Comparison of ENCODE assay signal across 3 cellular contexts in genomic region chr1:52253421-52253820, GRCh38.
TF ChIP-seq lines count a peak whose summit lies in the region.

No MANE protein-coding gene starts in this region.

TF ChIP-seq in SK-N-SH, 30 proteins besides CTCF, POLR2A, EP300 and RAD21 (continued from another document):
- TF ChIP-seq, protein P1, sequence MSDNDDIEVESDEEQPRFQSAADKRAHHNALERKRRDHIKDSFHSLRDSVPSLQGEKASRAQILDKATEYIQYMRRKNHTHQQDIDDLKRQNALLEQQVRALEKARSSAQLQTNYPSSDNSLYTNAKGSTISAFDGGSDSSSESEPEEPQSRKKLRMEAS (IDR thresholded peaks at IDR 0.05; ENCODE audit: low read depth), result no peak

TF ChIP-seq in HEK293, 187 proteins besides CTCF, POLR2A, EP300 and RAD21 (continued from another document):
- TF ChIP-seq ZNF280D (tag by site-specific recombination; IDR thresholded peaks at IDR 0.05) (no peak), KLF10 (tag by site-specific recombination; IDR thresholded peaks at IDR 0.05) (peak; percentile 53; the same call in 1 of the 2 replicates), GLIS1 (tag by site-specific recombination; IDR thresholded peaks at IDR 0.05) (0 out of 2 replicates have a peak, but pooled peaks have one; percentile 18), SCRT1 (tag by site-specific recombination; IDR thresholded peaks at IDR 0.05; ENCODE audit: borderline replicate concordance) (no peak), ZFP37 (tag by site-specific recombination; IDR thresholded peaks at IDR 0.05) (no peak), ZBTB17 (tag by site-specific recombination; IDR thresholded peaks at IDR 0.05) (peak; percentile 15; the same call in 1 of the 2 replicates), ZNF184 (tag by site-specific recombination; IDR thresholded peaks at IDR 0.05) (peak; percentile 34; the same call in 1 of the 2 replicates)
TF ChIP-seq in HEK293: peak in this region for 5.

TF ChIP-seq in K562, 482 proteins besides CTCF, POLR2A, EP300 and RAD21 (continued from another document):
- no peak for TF ChIP-seq ARID1B (IDR thresholded peaks at IDR 0.05)
- no peak for TF ChIP-seq SMC3 (conservative IDR thresholded peaks at IDR 0.05; ENCODE audit: insufficient read depth, low read depth, low read length)
- no peak for TF ChIP-seq ZNF609 (CRISPR knock-in tag; IDR thresholded peaks at IDR 0.05; ENCODE audit: borderline replicate concordance)
- no peak for TF ChIP-seq GABPB1 (CRISPR knock-in tag; IDR thresholded peaks at IDR 0.05)
- TF ChIP-seq, protein P2, sequence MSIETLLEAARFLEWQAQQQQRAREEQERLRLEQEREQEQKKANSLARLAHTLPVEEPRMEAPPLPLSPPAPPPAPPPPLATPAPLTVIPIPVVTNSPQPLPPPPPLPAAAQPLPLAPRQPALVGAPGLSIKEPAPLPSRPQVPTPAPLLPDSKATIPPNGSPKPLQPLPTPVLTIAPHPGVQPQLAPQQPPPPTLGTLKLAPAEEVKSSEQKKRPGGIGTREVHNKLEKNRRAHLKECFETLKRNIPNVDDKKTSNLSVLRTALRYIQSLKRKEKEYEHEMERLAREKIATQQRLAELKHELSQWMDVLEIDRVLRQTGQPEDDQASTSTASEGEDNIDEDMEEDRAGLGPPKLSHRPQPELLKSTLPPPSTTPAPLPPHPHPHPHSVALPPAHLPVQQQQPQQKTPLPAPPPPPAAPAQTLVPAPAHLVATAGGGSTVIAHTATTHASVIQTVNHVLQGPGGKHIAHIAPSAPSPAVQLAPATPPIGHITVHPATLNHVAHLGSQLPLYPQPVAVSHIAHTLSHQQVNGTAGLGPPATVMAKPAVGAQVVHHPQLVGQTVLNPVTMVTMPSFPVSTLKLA (conservative IDR thresholded peaks at IDR 0.05), result peak; percentile 30 to 49; a peak in 2 of 4 replicates
- TF ChIP-seq ZNF316 (IDR thresholded peaks at IDR 0.05), result peak; percentile 22; the same call in 1 of the 2 replicates
- peak; percentile 73 for TF ChIP-seq SMAD1 (IDR thresholded peaks at IDR 0.05; ENCODE audit: low read depth, low read length, partially characterized antibody)
- TF ChIP-seq, protein P3, sequence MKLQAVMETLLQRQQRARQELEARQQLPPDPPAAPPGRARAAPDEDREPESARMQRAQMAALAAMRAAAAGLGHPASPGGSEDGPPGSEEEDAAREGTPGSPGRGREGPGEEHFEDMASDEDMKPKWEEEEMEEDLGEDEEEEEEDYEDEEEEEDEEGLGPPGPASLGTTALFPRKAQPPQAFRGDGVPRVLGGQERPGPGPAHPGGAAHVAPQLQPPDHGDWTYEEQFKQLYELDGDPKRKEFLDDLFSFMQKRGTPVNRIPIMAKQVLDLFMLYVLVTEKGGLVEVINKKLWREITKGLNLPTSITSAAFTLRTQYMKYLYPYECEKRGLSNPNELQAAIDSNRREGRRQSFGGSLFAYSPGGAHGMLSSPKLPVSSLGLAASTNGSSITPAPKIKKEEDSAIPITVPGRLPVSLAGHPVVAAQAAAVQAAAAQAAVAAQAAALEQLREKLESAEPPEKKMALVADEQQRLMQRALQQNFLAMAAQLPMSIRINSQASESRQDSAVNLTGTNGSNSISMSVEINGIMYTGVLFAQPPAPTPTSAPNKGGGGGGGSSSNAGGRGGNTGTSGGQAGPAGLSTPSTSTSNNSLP (IDR thresholded peaks at IDR 0.05; ENCODE audit: borderline replicate concordance, low read depth, low read length), result no peak
- no peak for TF ChIP-seq HCFC1 (IDR thresholded peaks at IDR 0.05; ENCODE audit: low read depth, low read length)
- no peak for TF ChIP-seq MBD2 (IDR thresholded peaks at IDR 0.05; ENCODE audit: borderline replicate concordance, low read depth)
- no peak for TF ChIP-seq HNRNPH1 (optimal IDR thresholded peaks at IDR 0.05; ENCODE audit: low read depth, low read length)
- TF ChIP-seq ZNF583 (CRISPR knock-in tag; IDR thresholded peaks at IDR 0.05), result no peak
- TF ChIP-seq FOSL1 (tag; conservative IDR thresholded peaks at IDR 0.05), result no peak
- TF ChIP-seq ATF7 (IDR thresholded peaks at IDR 0.05), result no peak
- TF ChIP-seq NFIC (IDR thresholded peaks at IDR 0.05), result peak; percentile 99
TF ChIP-seq in K562: peak in this region for 5.
